ENCODE assay signal across 8 cellular contexts in genomic region chr11:74453373-74453975, GRCh38. TPM values are rescaled to one million over a fixed set of nuclear protein-coding genes. Genes with fewer than 3 reads are reported as not detected.
A peak's percentile ranks its signal among the peaks of the same experiment; 100 is the strongest.
DNase-seq lines count a peak whose midpoint lies in the region; ATAC-seq and TF ChIP-seq lines count a peak whose summit lies in the region.

No MANE protein-coding gene starts in this region.

- TF ChIP-seq CTCF in GM10266 (IDR thresholded peaks at IDR 0.05; ENCODE audit: control insufficient read depth, insufficient read depth, low read depth, missing control alignments), result peak; percentile 81

- no peak overlapping the region for H3K27ac ChIP-seq in right cardiac atrium (ENCODE audit: low read length)

- no peak overlapping the region for H3K4me3 ChIP-seq in adipocyte (ENCODE audit: low read length)
- H3K4me3 ChIP-seq in right cardiac atrium (ENCODE audit: low read length), result no peak overlapping the region

- H3K9ac ChIP-seq in adipocyte (ENCODE audit: low read length), result no peak overlapping the region

- H3K27me3 ChIP-seq in adipocyte (replicated peaks; ENCODE audit: control insufficient read depth, insufficient read depth, low read length) (peaks cover 7% of the 10 kb centered on the region), right cardiac atrium (ENCODE audit: control insufficient read depth, insufficient read depth) (no peaks in the 10 kb centered on the region)

- WGBS in right cardiac atrium, result 34% methylated on average over 10 of the region's 10 CpGs

- peak; percentile 73 to 74 for ATAC-seq in right cardiac atrium
- no peak for ATAC-seq in HG03159 (IDR thresholded peaks at IDR 0.05; ENCODE audit: unreplicated experiment)
- ATAC-seq in HG03439 (IDR thresholded peaks at IDR 0.05; ENCODE audit: unreplicated experiment), result no peak

- H3K9me3 ChIP-seq in adipocyte (ENCODE audit: control insufficient read depth, low read length), result no peaks in the 10 kb centered on the region
- no peaks in the 10 kb centered on the region for H3K9me3 ChIP-seq in right cardiac atrium (ENCODE audit: control insufficient read depth, low read length)

- intact Hi-C loops in right cardiac atrium (cut with DNase I), result loop anchor here (1.0 to 10.0 kb wide), 4 partner anchors 117 to 121 kb away; no protein-coding TSS in a partner anchor

- H3K36me3 ChIP-seq in adipocyte (ENCODE audit: control insufficient read depth, insufficient read depth, low read length, severe bottlenecking), result no peaks in the 10 kb centered on the region

- DNase-seq in GM10266 (ENCODE audit: extremely low spot score), result peak; percentile 71
- peak; percentile 17 for DNase-seq in NCI-H128 (lab: John Stamatoyannopoulos, UW; ENCODE audit: unreplicated experiment)
- peak in 4 of 5 donors; percentile 12 to 48 (median 39) for DNase-seq in T-helper 1 cell
- DNase-seq in adipocyte (ENCODE audit: low read depth), result peak; percentile 82
- DNase-seq in right cardiac atrium, result peak; percentile 67 to 82 (median 80)
- peak; percentile 31 to 61 for DNase-seq in stimulated activated CD4-positive, alpha-beta T cell treated with anti-CD3 and anti-CD28 coated beads, Interleukin-12 subunit alpha, Interleukin-12 subunit beta, amount 100 ng/mL, for 24 hours (ENCODE audit: low read depth in 2 of 2)

- no peaks in the 10 kb centered on the region for H3K4me1 ChIP-seq in adipocyte (ENCODE audit: control insufficient read depth, insufficient read depth, low read length)
- no peaks in the 10 kb centered on the region for H3K4me1 ChIP-seq in right cardiac atrium (ENCODE audit: control insufficient read depth, insufficient read depth, low read length)

RNA-seq across cellular contexts. Expression of gene KCNE3, which starts 13.9 kb away (rescaled TPM):
- 1 to 10 TPM; 3.8 to 7.4 (median 4.8) TPM for total RNA-seq in right cardiac atrium
- polyA plus RNA-seq in right cardiac atrium, result 2.2 TPM

RNA-seq across cellular contexts. Expression of gene LIPT2, which starts 40.0 kb away (rescaled TPM):
- total RNA-seq in right cardiac atrium, result 1 to 10 TPM; 1.6 to 3.6 (median 2.7) TPM
- 1.5 TPM for polyA plus RNA-seq in right cardiac atrium

RNA-seq across cellular contexts. Expression of gene PGM2L1, which starts 55.2 kb away (rescaled TPM):
- total RNA-seq in right cardiac atrium, result 1 to 10 TPM; 1.9 to 3.0 (median 2.6) TPM
- polyA plus RNA-seq in right cardiac atrium, result 0.84 TPM

Comparison
In these comparisons a context has a peak if more than half of its experiments do, and no peak if none do; other contexts are left out.
1. DNase-seq: peak in every context shown above with its lines; median percentile 82 in adipocyte; 80 in right cardiac atrium; 71 in GM10266; 46 in stimulated activated CD4-positive, alpha-beta T cell treated with anti-CD3 and anti-CD28 coated beads, Interleukin-12 subunit alpha, Interleukin-12 subunit beta, amount 100 ng/mL, for 24 hours; 39 in T-helper 1 cell; 17 in NCI-H128.
2. ATAC-seq: peak in right cardiac atrium (2 of 2); none in HG03159 (single experiment) and HG03439 (single experiment).